22 cellular contexts compared by ENCODE assay signal in the genomic region with DNA sequence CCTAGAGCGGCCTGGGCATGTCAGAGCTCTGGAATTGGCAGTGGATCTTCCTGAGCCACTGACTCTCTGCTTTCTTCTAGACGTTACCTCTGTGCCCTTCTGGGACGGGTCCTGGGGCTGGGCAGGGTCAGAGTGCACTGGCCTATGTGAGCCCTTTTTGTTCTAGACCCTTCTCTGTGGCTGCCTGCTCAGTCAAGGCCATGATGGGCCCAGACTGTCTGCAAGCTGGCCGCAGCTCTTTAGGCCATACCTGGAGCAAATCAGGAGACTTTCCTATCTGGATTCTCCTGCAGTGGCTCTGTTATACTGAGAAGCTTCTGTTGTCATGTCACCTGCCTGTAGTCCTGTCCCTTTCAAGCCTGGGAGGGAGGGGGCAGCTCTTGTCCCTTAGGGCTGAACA.
"Had no signal": no experiment of that assay in that cellular context is flagged by ENCODE, and none has a peak within 500 bp of the region (broad histone marks: within the 10 kb centered on the region; RNA-seq: fewer than 3 reads in every experiment).

No MANE protein-coding gene starts in this region.

- H3K27ac ChIP-seq: breast epithelium, SK-N-MC, VCaP had no signal

- H3K27me3 ChIP-seq: breast epithelium had no signal

- H3K4me1 ChIP-seq: breast epithelium had no signal

- ATAC-seq: activated CD8-positive, alpha-beta T cell treated with anti-CD3 and anti-CD28 coated beads, Interleukin-2, amount 10 ng/mL, durations not matched to agents 7 days and 5 days; activated T-cell treated with anti-CD3 and anti-CD28 coated beads, Interleukin-2, amount 50 U/mL, for 72 hours; Right ventricle myocardium inferior; T-cell had no signal

- H3K4me3 ChIP-seq: breast epithelium, SK-N-MC had no signal

- H3K36me3 ChIP-seq: breast epithelium had no signal

- DNase-seq: activated CD4-positive, alpha-beta T cell treated with anti-CD3 and anti-CD28 coated beads, Interleukin-2, amount 50 U/mL, for 1 hour; activated CD4-positive, CD25-positive, alpha-beta regulatory T cell; activated CD8-positive, alpha-beta T cell treated with anti-CD3 and anti-CD28 coated beads, Interleukin-2, amount 10 ng/mL, durations not matched to agents 7 days and 5 days; activated naive CD4-positive, alpha-beta T cell; activated T-cell treated with anti-CD3 and anti-CD28 coated beads, Interleukin-2, amount 50 U/mL, for 72 hours; aorta; central memory CD4-positive, alpha-beta T cell; KG1; NCI-H1048; NCI-H1417; NCI-H2029; NCI-H2107; NCI-H2171 treated with DMSO at 0.1 percent for 48 hours; NCI-H345; NCI-H510A; NCI-H526 treated with DMSO at 0.1 percent for 48 hours; NCI-H82; T-cell had no signal

- H3K9me3 ChIP-seq: breast epithelium had no signal
